In genomic region chr5:56745864-56746263, GRCh38 we compare ENCODE assay signal across 17 cellular contexts.
DNase-seq lines count a peak whose midpoint lies in the region; ATAC-seq and TF ChIP-seq lines count a peak whose summit lies in the region.
"Had no signal": no experiment of that assay in that cellular context is flagged by ENCODE, and none has a peak within 500 bp of the region (broad histone marks: within the 10 kb centered on the region; RNA-seq: fewer than 3 reads in every experiment).

No MANE protein-coding gene starts in this region.

- H2AFZ ChIP-seq in KMS-11 (ENCODE audit: low read depth): peak overlapping the region; percentile 35; the same call in 1 of the 2 replicates
- H2AFZ ChIP-seq: GM23248 had no signal

- peaks cover 43% of the 10 kb centered on the region for H3K4me1 ChIP-seq in BLaER1
- peaks cover 21% of the 10 kb centered on the region for H3K4me1 ChIP-seq in KMS-11 (ENCODE audit: low read depth, poor library complexity, severe bottlenecking)
- no peaks in the 10 kb centered on the region for H3K4me1 ChIP-seq in Peyer's patch
- no peaks in the 10 kb centered on the region for H3K4me1 ChIP-seq in right lobe of liver

- no peak overlapping the region for H3K4me3 ChIP-seq in BLaER1
- no peak overlapping the region for H3K4me3 ChIP-seq in KMS-11 (IDR thresholded peaks at IDR 0.05; ENCODE audit: insufficient read depth, low read depth, low read length)
- H3K4me3 ChIP-seq in Peyer's patch: no peak overlapping the region
- H3K4me3 ChIP-seq in right lobe of liver: no peak overlapping the region
- H3K4me3 ChIP-seq: GM23248 had no signal

- H3K9me3 ChIP-seq in BLaER1: peaks cover 52% of the 10 kb centered on the region
- H3K9me3 ChIP-seq in Peyer's patch: no peaks in the 10 kb centered on the region
- no peaks in the 10 kb centered on the region for H3K9me3 ChIP-seq in right lobe of liver

- H3K27ac ChIP-seq in BLaER1 (peak overlapping the region; percentile 67), KMS-11 (peak overlapping the region; percentile 55), Peyer's patch (peak overlapping the region in 1 of 4 donors; percentile 32), right lobe of liver (no peak overlapping the region)
- H3K27ac ChIP-seq: GM23248 had no signal

- no peak for TF ChIP-seq CTCF in KMS-11 (conservative IDR thresholded peaks at IDR 0.05; ENCODE audit: low read depth, low read length)
- TF ChIP-seq CTCF in Peyer's patch (IDR thresholded peaks at IDR 0.05): no peak
- no peak for TF ChIP-seq CTCF in right lobe of liver (IDR thresholded peaks at IDR 0.05)

- intact Hi-C loops in right lobe of liver (cut with DNase I): no loop called here

- peak; percentile 87 to 89 for ATAC-seq in naive B cell (ENCODE audit: low read depth in 2 of 2)
- no peak for ATAC-seq in HG03045 (IDR thresholded peaks at IDR 0.05; ENCODE audit: unreplicated experiment)
- no peak for ATAC-seq in right lobe of liver
- ATAC-seq: CD8-positive, alpha-beta T cell; HCT116 had no signal

- peak overlapping the region; percentile 86 to 99 (median 96) for H3K27ac Mint-ChIP-seq in naive B cell
- H3K27ac Mint-ChIP-seq: CD14-positive monocyte; CD8-positive, alpha-beta T cell had no signal

- peaks cover 35 to 68% (median 60%) of the 10 kb centered on the region in 3 donors for H3K4me1 Mint-ChIP-seq in naive B cell

- H3K36me3 ChIP-seq in BLaER1: peaks cover 8% of the 10 kb centered on the region; the same call in 1 of the 2 replicates
- no peaks in the 10 kb centered on the region for H3K36me3 ChIP-seq in KMS-11 (ENCODE audit: insufficient read depth)
- H3K36me3 ChIP-seq in Peyer's patch: no peaks in the 10 kb centered on the region
- H3K36me3 ChIP-seq in right lobe of liver: no peaks in the 10 kb centered on the region

- no peaks in the 10 kb centered on the region for H3K79me2 ChIP-seq in KMS-11 (ENCODE audit: insufficient read depth, low read depth)

- H3K27me3 ChIP-seq in BLaER1 (no peaks in the 10 kb centered on the region), KMS-11 (ENCODE audit: insufficient read depth, low read depth) (no peaks in the 10 kb centered on the region), Peyer's patch (no peaks in the 10 kb centered on the region), right lobe of liver (no peaks in the 10 kb centered on the region)

- H3K9ac ChIP-seq in BLaER1 (no peak overlapping the region), KMS-11 (peak overlapping the region; percentile 9; the same call in 1 of the 2 replicates)
- H3K9ac ChIP-seq: GM23248 had no signal

- no peaks in the 10 kb centered on the region for H3K27me3 Mint-ChIP-seq in naive B cell

- no peaks in the 10 kb centered on the region for H3K36me3 Mint-ChIP-seq in naive B cell
- H3K36me3 Mint-ChIP-seq: CD14-positive monocyte; CD8-positive, alpha-beta T cell had no signal

- peaks cover 0 to 4% (median 0%) of the 10 kb centered on the region in 7 donors for H3K9me3 Mint-ChIP-seq in naive B cell
- H3K9me3 Mint-ChIP-seq: CD8-positive, alpha-beta T cell had no signal

- H4K20me1 ChIP-seq in BLaER1 (no peaks in the 10 kb centered on the region), KMS-11 (ENCODE audit: insufficient read depth) (no peaks in the 10 kb centered on the region)

- WGBS in right lobe of liver (ENCODE audit: insufficient coverage, low coverage, low lambda C conversion rate, missing lambda C conversion rate): 84% methylated on average over 6 of the region's 6 CpGs

- TF ChIP-seq POLR2A in Peyer's patch (IDR thresholded peaks at IDR 0.05) (no peak), right lobe of liver (IDR thresholded peaks at IDR 0.05) (no peak)

- peak overlapping the region in 7 of 8 donors; percentile 42 to 79 (median 72) for H3K4me3 Mint-ChIP-seq in naive B cell
- H3K4me3 Mint-ChIP-seq: CD14-positive monocyte; CD8-positive, alpha-beta T cell had no signal

- DNase-seq in Peyer's patch (peak in 2 of 3 donors; percentile 54 to 59), naive B cell (peak; percentile 55), right lobe of liver (no peak), NCI-H2029 (lab: John Stamatoyannopoulos, UW) (no peak)
- DNase-seq in stimulated activated CD8-positive, alpha-beta memory T cell treated with anti-CD3 and anti-CD28 coated beads, Interleukin-4, amount 100 ng/mL, for 48 hours: no peak
- DNase-seq: ACHN; CD8-positive, alpha-beta T cell; COR-L47; DMS153; DMS79 treated with DMSO at 0.1 percent for 48 hours; GDM1; GM23248 had no signal

- peak overlapping the region; percentile 59 for H3K4me2 ChIP-seq in BLaER1
- peak overlapping the region; percentile 57; the same call in 1 of the 2 replicates for H3K4me2 ChIP-seq in KMS-11

Comparison
In these comparisons a context has a peak if more than half of its experiments do, and no peak if none do; other contexts are left out.
1. H3K27ac ChIP-seq: peak in BLaER1 (single experiment) and KMS-11 (single experiment); none in right lobe of liver (0 of 3).
2. DNase-seq: peak in Peyer's patch (2 of 3) and naive B cell (single experiment); none in right lobe of liver (0 of 3), NCI-H2029 (single experiment) and stimulated activated CD8-positive, alpha-beta memory T cell treated with anti-CD3 and anti-CD28 coated beads, Interleukin-4, amount 100 ng/mL, for 48 hours (single experiment).
3. ATAC-seq: peak in naive B cell (2 of 2); none in HG03045 (single experiment) and right lobe of liver (0 of 4).